In the genomic region with DNA sequence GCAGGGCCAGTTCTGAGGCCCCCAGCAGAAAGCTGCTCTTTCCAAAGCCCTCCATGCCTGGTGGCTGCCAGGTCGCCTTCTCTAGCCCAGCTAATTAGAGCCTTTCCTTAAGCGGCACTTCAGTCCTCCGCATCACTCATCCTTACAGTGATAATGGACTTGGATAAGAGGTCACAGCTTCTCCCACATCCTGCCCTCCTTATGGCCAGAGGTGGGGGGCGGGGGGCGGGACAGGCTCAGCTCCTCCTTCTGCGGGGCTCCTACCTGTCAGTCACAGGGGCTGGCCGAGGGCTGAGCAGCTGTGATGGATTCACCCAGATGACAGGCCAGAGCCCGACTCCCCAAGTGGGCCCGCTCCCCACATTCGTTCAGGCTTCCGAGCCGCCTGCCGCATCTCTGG, we compare ENCODE assay signal across 2 cellular contexts.
TF ChIP-seq lines count a peak whose summit lies in the region.

No MANE protein-coding gene starts in this region.

TF ChIP-seq in GM23338, 12 proteins besides CTCF, POLR2A, EP300 and RAD21:
- TF ChIP-seq, protein P1, sequence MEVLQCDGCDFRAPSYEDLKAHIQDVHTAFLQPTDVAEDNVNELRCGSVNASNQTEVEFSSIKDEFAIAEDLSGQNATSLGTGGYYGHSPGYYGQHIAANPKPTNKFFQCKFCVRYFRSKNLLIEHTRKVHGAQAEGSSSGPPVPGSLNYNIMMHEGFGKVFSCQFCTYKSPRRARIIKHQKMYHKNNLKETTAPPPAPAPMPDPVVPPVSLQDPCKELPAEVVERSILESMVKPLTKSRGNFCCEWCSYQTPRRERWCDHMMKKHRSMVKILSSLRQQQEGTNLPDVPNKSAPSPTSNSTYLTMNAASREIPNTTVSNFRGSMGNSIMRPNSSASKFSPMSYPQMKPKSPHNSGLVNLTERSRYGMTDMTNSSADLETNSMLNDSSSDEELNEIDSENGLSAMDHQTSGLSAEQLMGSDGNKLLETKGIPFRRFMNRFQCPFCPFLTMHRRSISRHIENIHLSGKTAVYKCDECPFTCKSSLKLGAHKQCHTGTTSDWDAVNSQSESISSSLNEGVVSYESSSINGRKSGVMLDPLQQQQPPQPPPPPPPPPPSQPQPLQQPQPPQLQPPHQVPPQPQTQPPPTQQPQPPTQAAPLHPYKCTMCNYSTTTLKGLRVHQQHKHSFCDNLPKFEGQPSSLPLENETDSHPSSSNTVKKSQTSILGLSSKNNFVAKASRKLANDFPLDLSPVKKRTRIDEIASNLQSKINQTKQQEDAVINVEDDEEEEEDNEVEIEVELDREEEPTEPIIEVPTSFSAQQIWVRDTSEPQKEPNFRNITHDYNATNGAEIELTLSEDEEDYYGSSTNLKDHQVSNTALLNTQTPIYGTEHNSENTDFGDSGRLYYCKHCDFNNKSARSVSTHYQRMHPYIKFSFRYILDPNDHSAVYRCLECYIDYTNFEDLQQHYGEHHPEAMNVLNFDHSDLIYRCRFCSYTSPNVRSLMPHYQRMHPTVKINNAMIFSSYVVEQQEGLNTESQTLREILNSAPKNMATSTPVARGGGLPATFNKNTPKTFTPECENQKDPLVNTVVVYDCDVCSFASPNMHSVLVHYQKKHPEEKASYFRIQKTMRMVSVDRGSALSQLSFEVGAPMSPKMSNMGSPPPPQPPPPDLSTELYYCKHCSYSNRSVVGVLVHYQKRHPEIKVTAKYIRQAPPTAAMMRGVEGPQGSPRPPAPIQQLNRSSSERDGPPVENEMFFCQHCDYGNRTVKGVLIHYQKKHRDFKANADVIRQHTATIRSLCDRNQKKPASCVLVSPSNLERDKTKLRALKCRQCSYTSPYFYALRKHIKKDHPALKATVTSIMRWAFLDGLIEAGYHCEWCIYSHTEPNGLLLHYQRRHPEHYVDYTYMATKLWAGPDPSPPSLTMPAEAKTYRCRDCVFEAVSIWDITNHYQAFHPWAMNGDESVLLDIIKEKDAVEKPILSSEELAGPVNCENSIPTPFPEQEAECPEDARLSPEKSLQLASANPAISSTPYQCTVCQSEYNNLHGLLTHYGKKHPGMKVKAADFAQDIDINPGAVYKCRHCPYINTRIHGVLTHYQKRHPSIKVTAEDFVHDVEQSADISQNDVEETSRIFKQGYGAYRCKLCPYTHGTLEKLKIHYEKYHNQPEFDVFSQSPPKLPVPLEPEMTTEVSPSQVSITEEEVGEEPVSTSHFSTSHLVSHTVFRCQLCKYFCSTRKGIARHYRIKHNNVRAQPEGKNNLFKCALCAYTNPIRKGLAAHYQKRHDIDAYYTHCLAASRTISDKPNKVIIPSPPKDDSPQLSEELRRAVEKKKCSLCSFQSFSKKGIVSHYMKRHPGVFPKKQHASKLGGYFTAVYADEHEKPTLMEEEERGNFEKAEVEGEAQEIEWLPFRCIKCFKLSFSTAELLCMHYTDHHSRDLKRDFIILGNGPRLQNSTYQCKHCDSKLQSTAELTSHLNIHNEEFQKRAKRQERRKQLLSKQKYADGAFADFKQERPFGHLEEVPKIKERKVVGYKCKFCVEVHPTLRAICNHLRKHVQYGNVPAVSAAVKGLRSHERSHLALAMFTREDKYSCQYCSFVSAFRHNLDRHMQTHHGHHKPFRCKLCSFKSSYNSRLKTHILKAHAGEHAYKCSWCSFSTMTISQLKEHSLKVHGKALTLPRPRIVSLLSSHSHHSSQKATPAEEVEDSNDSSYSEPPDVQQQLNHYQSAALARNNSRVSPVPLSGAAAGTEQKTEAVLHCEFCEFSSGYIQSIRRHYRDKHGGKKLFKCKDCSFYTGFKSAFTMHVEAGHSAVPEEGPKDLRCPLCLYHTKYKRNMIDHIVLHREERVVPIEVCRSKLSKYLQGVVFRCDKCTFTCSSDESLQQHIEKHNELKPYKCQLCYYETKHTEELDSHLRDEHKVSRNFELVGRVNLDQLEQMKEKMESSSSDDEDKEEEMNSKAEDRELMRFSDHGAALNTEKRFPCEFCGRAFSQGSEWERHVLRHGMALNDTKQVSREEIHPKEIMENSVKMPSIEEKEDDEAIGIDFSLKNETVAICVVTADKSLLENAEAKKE (CRISPR knock-in tag; IDR thresholded peaks at IDR 0.05) = no peak
- TF ChIP-seq ZNF114 (CRISPR knock-in tag; IDR thresholded peaks at IDR 0.05) (no peak), CREB1 (CRISPR knock-in tag; IDR thresholded peaks at IDR 0.05; ENCODE audit: low read depth) (no peak), EZH2 (IDR thresholded peaks at IDR 0.05; ENCODE audit: low read depth, unreplicated experiment) (no peak), NANOG (IDR thresholded peaks at IDR 0.05; ENCODE audit: borderline replicate concordance) (no peak), EZH2phosphoT487 (IDR thresholded peaks at IDR 0.05; ENCODE audit: unreplicated experiment) (no peak), JUNB (IDR thresholded peaks at IDR 0.05; ENCODE audit: unreplicated experiment) (no peak), POLR2AphosphoS5 (IDR thresholded peaks at IDR 0.05; ENCODE audit: low read depth) (no peak)

TF ChIP-seq in K562, 482 proteins besides CTCF, POLR2A, EP300 and RAD21:
- TF ChIP-seq PKNOX1 (IDR thresholded peaks at IDR 0.05) = peak; percentile 53; the same call in 1 of the 2 replicates
- TF ChIP-seq HDAC2 (IDR thresholded peaks at IDR 0.05) = no peak
